In genomic region chr6:16392010-16392409, GRCh38 we compare ENCODE assay signal across 18 cellular contexts.
DNase-seq lines count a peak whose midpoint lies in the region; ATAC-seq and TF ChIP-seq lines count a peak whose summit lies in the region.
"Had no signal": no experiment of that assay in that cellular context is flagged by ENCODE, and none has a peak within 500 bp of the region (broad histone marks: within the 10 kb centered on the region; RNA-seq: fewer than 3 reads in every experiment).

No MANE protein-coding gene starts in this region.

- H3K4me1 ChIP-seq in mesenchymal stem cell (ENCODE audit: control insufficient read depth, insufficient read depth, low read depth, low read length) (peaks cover 13% of the 10 kb centered on the region), transverse colon (peaks cover 3 to 9% (median 6%) of the 10 kb centered on the region in 4 donors)
- H3K4me1 ChIP-seq: lower lobe of right lung had no signal

- no peak overlapping the region for H2BK120ac ChIP-seq in mesenchymal stem cell (ENCODE audit: low read depth, low read length)

- H3K9me3 Mint-ChIP-seq in effector memory CD8-positive, alpha-beta T cell, result no peaks in the 10 kb centered on the region
- H3K9me3 Mint-ChIP-seq: activated T-cell treated with anti-CD3 and anti-CD28 coated beads, Interleukin-2, amount 50 U/mL, for 4 hours; CD4-positive, CD25-positive, alpha-beta regulatory T cell; H9; natural killer cell treated with Interleukin-12 subunit alpha and Interleukin-12 subunit beta and Interleukin-15 and Interleukin-18, amount 100 ng/mL, for 72 hours had no signal

- peak overlapping the region; percentile 54 for H3K9ac ChIP-seq in mesenchymal stem cell (ENCODE audit: low read length)
- H3K9ac ChIP-seq: KMS-11 had no signal

- DNase-seq in NCI-H446 treated with DMSO at 0.1 percent for 48 hours (lab: John Stamatoyannopoulos, UW), result peak; percentile 25
- no peak for DNase-seq in effector memory CD8-positive, alpha-beta T cell
- no peak for DNase-seq in mesenchymal stem cell
- no peak for DNase-seq in transverse colon
- no peak for DNase-seq in hepatic stellate cell (ENCODE audit: low spot score)
- no peak for DNase-seq in central memory CD4-positive, alpha-beta T cell
- DNase-seq: activated CD4-positive, alpha-beta T cell treated with anti-CD3 and anti-CD28 coated beads, Interleukin-2, amount 50 U/mL, for 4 hours; activated T-cell treated with anti-CD3 and anti-CD28 coated beads, Interleukin-2, amount 50 U/mL, for 4 hours; CD4-positive, CD25-positive, alpha-beta regulatory T cell; H9; lower lobe of right lung; NCI-H146; NCI-H510A; stimulated activated naive CD8-positive, alpha-beta T cell treated with anti-CD3 and anti-CD28 coated beads, Interleukin-15, Interleukin-2, amounts not matched to agents 100 U/mL and 50 U/mL, for 24 hours had no signal

- H3K27me3 Mint-ChIP-seq in effector memory CD8-positive, alpha-beta T cell, result no peaks in the 10 kb centered on the region
- H3K27me3 Mint-ChIP-seq: CD4-positive, CD25-positive, alpha-beta regulatory T cell; natural killer cell treated with Interleukin-12 subunit alpha and Interleukin-12 subunit beta and Interleukin-15 and Interleukin-18, amount 100 ng/mL, for 72 hours had no signal

- peaks cover 4% of the 10 kb centered on the region for H3K79me1 ChIP-seq in mesenchymal stem cell (replicated peaks; ENCODE audit: low read length, poor library complexity, severe bottlenecking)

- H3K27ac Mint-ChIP-seq in effector memory CD8-positive, alpha-beta T cell, result peak overlapping the region; percentile 26 to 46
- H3K27ac Mint-ChIP-seq: natural killer cell treated with Interleukin-12 subunit alpha and Interleukin-12 subunit beta and Interleukin-15 and Interleukin-18, amount 100 ng/mL, for 72 hours had no signal

- peaks cover 3% of the 10 kb centered on the region for H3K36me3 Mint-ChIP-seq in effector memory CD8-positive, alpha-beta T cell (ENCODE audit: insufficient read depth)
- H3K36me3 Mint-ChIP-seq: natural killer cell treated with Interleukin-12 subunit alpha and Interleukin-12 subunit beta and Interleukin-15 and Interleukin-18, amount 100 ng/mL, for 72 hours had no signal

- in situ Hi-C loops in transverse colon (cut with MboI; ENCODE audit: low pct_ligation_motif_present in 1 of 4, low pct_unique_long_range_greater_than_20kb in 1 of 4, low sequenced_read_pairs in 3 of 4), result no loop called here

- peak overlapping the region; percentile 84 for H4K91ac ChIP-seq in mesenchymal stem cell (ENCODE audit: low read length)

- no peak overlapping the region for H3K14ac ChIP-seq in mesenchymal stem cell (ENCODE audit: low read length in 2 of 2)

- H2AFZ ChIP-seq in mesenchymal stem cell (ENCODE audit: low read depth, low read length), result no peak overlapping the region

- WGBS in mesenchymal stem cell, result 75% methylated on average over 1 of the region's 1 CpG
- 75% methylated on average over 1 of the region's 1 CpG; no CpG with 5 or more reads in 1 of the 2 donors for WGBS in transverse colon (ENCODE audit: low coverage in 1 of 2), 2 donors

- intact Hi-C loops in transverse colon (cut with DNase I; ENCODE audit: low total_unique reads), result no loop called here

- no peak overlapping the region for H3K23ac ChIP-seq in mesenchymal stem cell (ENCODE audit: low read length in 2 of 2)

- H2BK15ac ChIP-seq in mesenchymal stem cell (ENCODE audit: low read depth, poor library complexity, severe bottlenecking), result no peak overlapping the region

- no peak for TF ChIP-seq EP300 in transverse colon (IDR thresholded peaks at IDR 0.05; ENCODE audit: low read depth)

- peak overlapping the region; percentile 59 for H2BK12ac ChIP-seq in mesenchymal stem cell (ENCODE audit: low read length in 2 of 2)

- no peak overlapping the region for H3K4me2 ChIP-seq in mesenchymal stem cell (ENCODE audit: low read length, poor library complexity, severe bottlenecking)
- H3K4me2 ChIP-seq: KMS-11 had no signal

- H2AK5ac ChIP-seq in mesenchymal stem cell (ENCODE audit: low read length, severe bottlenecking), result peak overlapping the region; percentile 94

- H3K18ac ChIP-seq in mesenchymal stem cell (ENCODE audit: low read depth in 1 of 2, low read length in 2 of 2), result peak overlapping the region; percentile 31 to 84

- no peak for TF ChIP-seq POLR2A in transverse colon (IDR thresholded peaks at IDR 0.05)

- H3K4me3 Mint-ChIP-seq in effector memory CD8-positive, alpha-beta T cell, result no peak overlapping the region
- H3K4me3 Mint-ChIP-seq: activated T-cell treated with anti-CD3 and anti-CD28 coated beads, Interleukin-2, amount 50 U/mL, for 4 hours; CD4-positive, CD25-positive, alpha-beta regulatory T cell; H9; natural killer cell treated with Interleukin-12 subunit alpha and Interleukin-12 subunit beta and Interleukin-15 and Interleukin-18, amount 100 ng/mL, for 72 hours had no signal

- TF ChIP-seq CTCF in transverse colon (IDR thresholded peaks at IDR 0.05), result no peak

- H3K36me3 ChIP-seq in mesenchymal stem cell (ENCODE audit: control insufficient read depth in 1 of 2, insufficient read depth in 2 of 2, low read depth in 1 of 2, low read length in 2 of 2) (no peaks in the 10 kb centered on the region), transverse colon (no peaks in the 10 kb centered on the region)
- H3K36me3 ChIP-seq: lower lobe of right lung had no signal

- no peak overlapping the region for H2BK5ac ChIP-seq in mesenchymal stem cell (ENCODE audit: low read depth, low read length, poor library complexity, severe bottlenecking)

- H4K8ac ChIP-seq in mesenchymal stem cell (ENCODE audit: low read length), result peak overlapping the region; percentile 48

- no peaks in the 10 kb centered on the region for H3K9me3 ChIP-seq in mesenchymal stem cell (ENCODE audit: control insufficient read depth, low read length)
- H3K9me3 ChIP-seq in transverse colon, result no peaks in the 10 kb centered on the region
- H3K9me3 ChIP-seq: lower lobe of right lung had no signal

- H3K27me3 ChIP-seq in mesenchymal stem cell (ENCODE audit: control insufficient read depth in 1 of 2, insufficient read depth in 1 of 2, low read length in 2 of 2) (no peaks in the 10 kb centered on the region), transverse colon (no peaks in the 10 kb centered on the region)

- H3K27ac ChIP-seq in mesenchymal stem cell (ENCODE audit: low read length, poor library complexity, severe bottlenecking) (peak overlapping the region; percentile 19), transverse colon (peak overlapping the region in 3 of 4 donors; percentile 23 to 48 (median 25))
- H3K27ac ChIP-seq: KMS-11, lower lobe of right lung had no signal

- peaks cover 5 to 7% of the 10 kb centered on the region in 2 donors for H3K4me1 Mint-ChIP-seq in effector memory CD8-positive, alpha-beta T cell (ENCODE audit: low read depth in 2 of 2)
- H3K4me1 Mint-ChIP-seq: H9 had no signal

- no peak for ATAC-seq in effector memory CD8-positive, alpha-beta T cell (replicated peaks)
- ATAC-seq in HG03457 (IDR thresholded peaks at IDR 0.05; ENCODE audit: unreplicated experiment), result no peak
- no peak for ATAC-seq in HG02852 (IDR thresholded peaks at IDR 0.05; ENCODE audit: unreplicated experiment)
- ATAC-seq: natural killer cell treated with Interleukin-12 subunit alpha and Interleukin-12 subunit beta and Interleukin-15 and Interleukin-18, amount 100 ng/mL, for 72 hours had no signal

- H3K4me3 ChIP-seq in mesenchymal stem cell (ENCODE audit: insufficient read depth in 1 of 2, low read depth in 1 of 2, low read length in 2 of 2) (no peak overlapping the region), transverse colon (no peak overlapping the region)
- H3K4me3 ChIP-seq: lower lobe of right lung had no signal

- H3K4ac ChIP-seq in mesenchymal stem cell (ENCODE audit: low read depth in 1 of 2, low read length in 2 of 2), result peak overlapping the region in 1 of 2 experiments; percentile 65
